14 cellular contexts compared by ENCODE assay signal in genomic region chr2:226256237-226256636, GRCh38.
DNase-seq lines count a peak whose midpoint lies in the region; ATAC-seq and TF ChIP-seq lines count a peak whose summit lies in the region.
"Had no signal": no experiment of that assay in that cellular context is flagged by ENCODE, and none has a peak within 500 bp of the region (broad histone marks: within the 10 kb centered on the region; RNA-seq: fewer than 3 reads in every experiment).

No MANE protein-coding gene starts in this region.

- DNase-seq in AG09309 (ENCODE audit: low read depth) (peak; percentile 25), HK-2 (ENCODE audit: unreplicated experiment) (peak; percentile 4), astrocyte of the hippocampus (ENCODE audit: low read depth, low spot score) (peak; percentile 53), kidney epithelial cell (ENCODE audit: low read depth) (peak; percentile 82), sciatic nerve (ENCODE audit: low spot score) (no peak), cortex of kidney (lab: John Stamatoyannopoulos, UW) (no peak)
- no peak for DNase-seq in activated CD4-positive, alpha-beta T cell treated with anti-CD3 and anti-CD28 coated beads for 1 hour
- no peak for DNase-seq in stimulated activated CD4-positive, alpha-beta T cell treated with anti-CD3 and anti-CD28 coated beads, Interleukin-1b, Interleukin-23, amount 100 ng/mL, for 48 hours
- DNase-seq: activated naive CD4-positive, alpha-beta T cell treated with anti-CD3 and anti-CD28 coated beads, Interleukin-2, amount 10 ng/mL, durations not matched to agents 7 days and 5 days; GDM1; stimulated activated CD4-positive, alpha-beta T cell treated with anti-CD3 and anti-CD28 coated beads, Interleukin-4, amount 100 ng/mL, for 24 hours; stimulated activated naive B cell treated with anti-CD40 and anti-IgM and Interleukin-4, amounts not matched to agents 10 μg/mL and 1 μg/mL and 100 μg/mL, for 72 hours had no signal

- no peak for ATAC-seq in sciatic nerve
- ATAC-seq: stimulated activated naive B cell treated with anti-CD40 and anti-IgM and Interleukin-4, amounts not matched to agents 10 μg/mL and 1 μg/mL and 100 μg/mL, for 72 hours had no signal

- TF ChIP-seq CTCF in AG09309 (IDR thresholded peaks at IDR 0.05; ENCODE audit: control insufficient read depth, insufficient read depth, low read depth, low read length, missing control alignments), result no peak
- no peak for TF ChIP-seq CTCF in kidney epithelial cell (IDR thresholded peaks at IDR 0.05; ENCODE audit: insufficient read depth, low read length, poor library complexity, severe bottlenecking)

- H3K4me3 ChIP-seq in AG09309 (ENCODE audit: control insufficient read depth, low read depth, low read length) (no peak overlapping the region), kidney epithelial cell (ENCODE audit: low read depth, low read length) (no peak overlapping the region)
- H3K4me3 ChIP-seq: esophagus muscularis mucosa, SJSA1 had no signal

- no peaks in the 10 kb centered on the region for H3K36me3 ChIP-seq in kidney epithelial cell (ENCODE audit: control insufficient read depth, insufficient read depth, low read length)
- H3K36me3 ChIP-seq: esophagus muscularis mucosa, SJSA1 had no signal

- H3K27me3 ChIP-seq in kidney epithelial cell (ENCODE audit: control insufficient read depth, insufficient read depth, low read length), result no peaks in the 10 kb centered on the region
- H3K27me3 ChIP-seq: esophagus muscularis mucosa, SJSA1 had no signal

- intact Hi-C loops in sciatic nerve (cut with DNase I), result no loop called here

Comparison
In these comparisons a context has a peak if more than half of its experiments do, and no peak if none do; other contexts are left out.
1. DNase-seq: peak in AG09309 (single experiment), HK-2 (single experiment), astrocyte of the hippocampus (single experiment) and kidney epithelial cell (single experiment); none in sciatic nerve (single experiment), activated CD4-positive, alpha-beta T cell treated with anti-CD3 and anti-CD28 coated beads for 1 hour (single experiment), stimulated activated CD4-positive, alpha-beta T cell treated with anti-CD3 and anti-CD28 coated beads, Interleukin-1b, Interleukin-23, amount 100 ng/mL, for 48 hours (single experiment) and cortex of kidney (single experiment).